ENCODE assay signal across 25 cellular contexts in genomic region chr10:1155791-1156615, GRCh38.
DNase-seq lines count a peak whose midpoint lies in the region; ATAC-seq and TF ChIP-seq lines count a peak whose summit lies in the region.
"Had no signal": no experiment of that assay in that cellular context is flagged by ENCODE, and none has a peak within 500 bp of the region (broad histone marks: within the 10 kb centered on the region; RNA-seq: fewer than 3 reads in every experiment).

No MANE protein-coding gene starts in this region.

- H3K4me1 Mint-ChIP-seq in chondrocyte (ENCODE audit: low read depth) = no peaks in the 10 kb centered on the region
- peaks cover 0 to 4% (median 0%) of the 10 kb centered on the region in 7 donors for H3K4me1 Mint-ChIP-seq in naive thymus-derived CD4-positive, alpha-beta T cell
- H3K4me1 Mint-ChIP-seq: activated B cell treated with CpG ODN at 0.5 μM for 24 hours; CD8-positive, alpha-beta memory T cell had no signal

- no peak overlapping the region for H3K4me3 Mint-ChIP-seq in chondrocyte (ENCODE audit: unreplicated experiment)
- no peak overlapping the region for H3K4me3 Mint-ChIP-seq in naive thymus-derived CD4-positive, alpha-beta T cell
- H3K4me3 Mint-ChIP-seq: activated B cell treated with CpG ODN at 0.5 μM for 24 hours; CD8-positive, alpha-beta memory T cell; stimulated activated naive CD8-positive, alpha-beta T cell treated with anti-CD3 and anti-CD28 coated beads, Interleukin-15, Interleukin-2, amounts not matched to agents 100 ng/mL and 50 ng/mL, for 24 hours had no signal

- no peak for TF ChIP-seq CTCF in chondrocyte (IDR thresholded peaks at IDR 0.05)
- no peak for TF ChIP-seq CTCF in upper lobe of left lung (IDR thresholded peaks at IDR 0.05)
- TF ChIP-seq CTCF in suprapubic skin (IDR thresholded peaks at IDR 0.05) = no peak

- TF ChIP-seq EP300 in upper lobe of left lung (IDR thresholded peaks at IDR 0.05) (no peak), suprapubic skin (IDR thresholded peaks at IDR 0.05) (no peak)

- WGBS in upper lobe of left lung, 2 donors = 85 to 93% methylated on average over 10 to 19 of the region's 20 CpGs
- WGBS in suprapubic skin = 82% methylated on average over 15 of the region's 20 CpGs

- intact Hi-C loops in naive thymus-derived CD4-positive, alpha-beta T cell (cut with micrococcal nuclease) = no loop called here

- no peak overlapping the region for H3K27ac Mint-ChIP-seq in chondrocyte (ENCODE audit: unreplicated experiment)
- H3K27ac Mint-ChIP-seq in naive thymus-derived CD4-positive, alpha-beta T cell = no peak overlapping the region
- H3K27ac Mint-ChIP-seq: activated B cell treated with CpG ODN at 0.5 μM for 24 hours; stimulated activated naive CD8-positive, alpha-beta T cell treated with anti-CD3 and anti-CD28 coated beads, Interleukin-15, Interleukin-2, amounts not matched to agents 100 ng/mL and 50 ng/mL, for 24 hours; T-cell had no signal

- TF ChIP-seq POLR2A in upper lobe of left lung (IDR thresholded peaks at IDR 0.05) (no peak), suprapubic skin (IDR thresholded peaks at IDR 0.05) (no peak)

- H3K27ac ChIP-seq in naive thymus-derived CD4-positive, alpha-beta T cell (ENCODE audit: low read depth, low read length) = no peak overlapping the region
- H3K27ac ChIP-seq in upper lobe of left lung (no peak overlapping the region), suprapubic skin (no peak overlapping the region)
- H3K27ac ChIP-seq: prostate gland, SJCRH30, tibial nerve had no signal

- no peaks in the 10 kb centered on the region for H3K36me3 ChIP-seq in naive thymus-derived CD4-positive, alpha-beta T cell (ENCODE audit: control insufficient read depth in 2 of 3, insufficient read depth in 3 of 3, low read length in 3 of 3)
- no peaks in the 10 kb centered on the region for H3K36me3 ChIP-seq in upper lobe of left lung
- H3K36me3 ChIP-seq in suprapubic skin = no peaks in the 10 kb centered on the region
- H3K36me3 ChIP-seq: prostate gland, SJCRH30, tibial nerve had no signal

- H3K4me3 ChIP-seq in naive thymus-derived CD4-positive, alpha-beta T cell (ENCODE audit: low read length) = no peak overlapping the region
- H3K4me3 ChIP-seq in upper lobe of left lung (no peak overlapping the region), suprapubic skin (no peak overlapping the region)
- H3K4me3 ChIP-seq: prostate gland, SJCRH30, tibial nerve had no signal

- POLR2A ChIA-PET in naive thymus-derived CD4-positive, alpha-beta T cell (lab: Charles Lee) = no interaction called here

- no peaks in the 10 kb centered on the region for H3K9me3 Mint-ChIP-seq in chondrocyte (ENCODE audit: low read depth)
- H3K9me3 Mint-ChIP-seq in naive thymus-derived CD4-positive, alpha-beta T cell = no peaks in the 10 kb centered on the region
- H3K9me3 Mint-ChIP-seq: activated B cell treated with CpG ODN at 0.5 μM for 24 hours; CD8-positive, alpha-beta memory T cell; stimulated activated naive CD8-positive, alpha-beta T cell treated with anti-CD3 and anti-CD28 coated beads, Interleukin-15, Interleukin-2, amounts not matched to agents 100 ng/mL and 50 ng/mL, for 24 hours; T-cell had no signal

- no peaks in the 10 kb centered on the region for H3K4me1 ChIP-seq in naive thymus-derived CD4-positive, alpha-beta T cell (ENCODE audit: control insufficient read depth in 2 of 2, insufficient read depth in 2 of 2, low read length in 2 of 2)
- no peaks in the 10 kb centered on the region for H3K4me1 ChIP-seq in upper lobe of left lung
- H3K4me1 ChIP-seq in suprapubic skin = no peaks in the 10 kb centered on the region
- H3K4me1 ChIP-seq: prostate gland, SJCRH30, tibial nerve had no signal

- peak; percentile 51 for DNase-seq in activated effector memory CD4-positive, alpha-beta T cell treated with anti-CD3 and anti-CD28 coated beads, Interleukin-2, amount 50 U/mL, for 16 hours
- no peak for DNase-seq in activated effector memory CD4-positive, alpha-beta T cell treated with Interleukin-2 at 50 U/mL for 16 hours
- peak; percentile 72 for DNase-seq in chondrocyte (ENCODE audit: low spot score)
- DNase-seq in naive thymus-derived CD4-positive, alpha-beta T cell = no peak
- DNase-seq in upper lobe of left lung = peak; percentile 12 to 62
- DNase-seq in suprapubic skin (ENCODE audit: low spot score in 2 of 2) = no peak
- DNase-seq: activated B cell treated with CpG ODN at 0.5 μM for 24 hours; activated CD4-positive, alpha-beta T cell treated with anti-CD3 and anti-CD28 coated beads, Interleukin-2, amount 50 U/mL, for 48 hours; activated naive CD4-positive, alpha-beta T cell; activated T-cell treated with anti-CD3 and anti-CD28 coated beads, Interleukin-2, amount 50 U/mL, for 1 hour; CD8-positive, alpha-beta memory T cell; cerebellar nuclear complex; DMS153; effector CD4-positive, alpha-beta T cell; NCI-H1092; NCI-H187; NCI-H2171; NCI-H524 treated with DMSO at 0.1 percent for 48 hours; SJCRH30 had no signal

- CTCF ChIA-PET in naive thymus-derived CD4-positive, alpha-beta T cell (lab: Charles Lee) = no interaction called here

- peaks cover 28% of the 10 kb centered on the region for H3K27me3 Mint-ChIP-seq in chondrocyte (ENCODE audit: low read depth)
- peaks cover 0 to 7% (median 0%) of the 10 kb centered on the region in 5 donors for H3K27me3 Mint-ChIP-seq in naive thymus-derived CD4-positive, alpha-beta T cell
- H3K27me3 Mint-ChIP-seq: stimulated activated naive CD8-positive, alpha-beta T cell treated with anti-CD3 and anti-CD28 coated beads, Interleukin-15, Interleukin-2, amounts not matched to agents 100 ng/mL and 50 ng/mL, for 24 hours had no signal

- no peaks in the 10 kb centered on the region for H3K36me3 Mint-ChIP-seq in chondrocyte (ENCODE audit: low read depth)
- no peaks in the 10 kb centered on the region for H3K36me3 Mint-ChIP-seq in naive thymus-derived CD4-positive, alpha-beta T cell
- H3K36me3 Mint-ChIP-seq: CD8-positive, alpha-beta memory T cell; T-cell had no signal

- H3K9me3 ChIP-seq in naive thymus-derived CD4-positive, alpha-beta T cell (ENCODE audit: control insufficient read depth in 2 of 3, low read length in 3 of 3) = no peaks in the 10 kb centered on the region
- no peaks in the 10 kb centered on the region for H3K9me3 ChIP-seq in upper lobe of left lung
- H3K9me3 ChIP-seq in suprapubic skin = no peaks in the 10 kb centered on the region
- H3K9me3 ChIP-seq: prostate gland, SJCRH30, tibial nerve had no signal

- no peaks in the 10 kb centered on the region for H3K27me3 ChIP-seq in naive thymus-derived CD4-positive, alpha-beta T cell (ENCODE audit: control insufficient read depth in 2 of 2, insufficient read depth in 2 of 2, low read length in 2 of 2)
- H3K27me3 ChIP-seq in upper lobe of left lung (no peaks in the 10 kb centered on the region), suprapubic skin (no peaks in the 10 kb centered on the region)
- H3K27me3 ChIP-seq: SJCRH30, tibial nerve had no signal

- ATAC-seq in naive thymus-derived CD4-positive, alpha-beta T cell = peak; percentile 18
- ATAC-seq in upper lobe of left lung (ENCODE audit: low FRiP score in 2 of 2) = no peak
- no peak for ATAC-seq in HG02938 (IDR thresholded peaks at IDR 0.05; ENCODE audit: unreplicated experiment)
- ATAC-seq in HG02840 (IDR thresholded peaks at IDR 0.05; ENCODE audit: low FRiP score, unreplicated experiment) = no peak
- ATAC-seq: T-cell had no signal

Comparison
In these comparisons a context has a peak if more than half of its experiments do, and no peak if none do; other contexts are left out.
1. DNase-seq: peak in activated effector memory CD4-positive, alpha-beta T cell treated with anti-CD3 and anti-CD28 coated beads, Interleukin-2, amount 50 U/mL, for 16 hours (single experiment), chondrocyte (single experiment) and upper lobe of left lung (2 of 2); none in activated effector memory CD4-positive, alpha-beta T cell treated with Interleukin-2 at 50 U/mL for 16 hours (single experiment), naive thymus-derived CD4-positive, alpha-beta T cell (0 of 9) and suprapubic skin (0 of 2).